ENCODE assay signal across 11 cellular contexts in the genomic region with DNA sequence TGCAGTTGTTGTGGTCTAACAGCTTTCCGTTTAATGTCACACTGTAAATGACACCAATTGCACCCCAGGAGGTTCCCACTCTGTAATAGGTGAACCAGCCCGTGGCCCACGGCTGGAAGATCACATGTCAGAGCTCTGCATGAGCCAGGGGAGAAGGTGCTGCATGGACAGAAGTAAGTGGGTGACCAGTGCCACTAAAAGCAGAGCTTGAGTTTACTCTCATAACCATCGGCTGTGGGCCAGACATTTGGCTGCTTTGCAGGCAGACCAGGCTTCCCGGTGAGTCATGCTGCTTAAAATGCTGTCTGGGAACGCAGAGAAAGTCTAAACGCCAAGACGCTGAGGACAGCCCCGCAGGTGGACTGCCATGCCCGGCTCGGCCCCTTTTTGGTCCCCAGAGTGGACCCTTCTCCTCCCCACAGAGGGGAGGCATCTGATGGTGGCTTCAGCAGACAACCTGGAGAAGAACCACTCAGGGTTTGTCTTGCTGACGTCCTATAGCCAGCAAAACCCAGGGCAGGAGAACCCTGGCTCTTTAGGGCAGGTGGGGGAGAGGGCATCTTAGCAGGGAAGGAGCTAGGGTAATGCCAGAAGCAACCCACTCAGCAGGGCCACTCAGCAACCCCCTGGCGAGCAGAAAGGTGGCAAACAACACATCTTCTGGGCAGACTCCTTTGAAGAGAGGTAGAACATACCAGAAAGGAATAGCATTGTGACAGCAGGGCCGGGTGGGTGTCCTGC. TPM values are rescaled to one million over a fixed set of nuclear protein-coding genes. Genes with fewer than 3 reads are reported as not detected.
DNase-seq lines count a peak whose midpoint lies in the region; ATAC-seq and TF ChIP-seq lines count a peak whose summit lies in the region.
"Had no signal": no experiment of that assay in that cellular context is flagged by ENCODE, and none has a peak within 500 bp of the region (broad histone marks: within the 10 kb centered on the region; RNA-seq: fewer than 3 reads in every experiment).

No MANE protein-coding gene starts in this region.

- H3K4me1 ChIP-seq in HEK293 (ENCODE audit: control insufficient read depth, insufficient read depth, low read length) (no peaks in the 10 kb centered on the region), smooth muscle cell (ENCODE audit: low read depth) (no peaks in the 10 kb centered on the region), spleen (peaks cover 14 to 53% (median 38%) of the 10 kb centered on the region in 6 donors)

- peaks cover 21 to 64% of the 10 kb centered on the region in 2 experiments; a peak in 2 of 3 replicates for H3K36me3 ChIP-seq in HEK293 (ENCODE audit: control insufficient read depth in 2 of 2, insufficient read depth in 1 of 2, low read length in 2 of 2)
- no peaks in the 10 kb centered on the region for H3K36me3 ChIP-seq in smooth muscle cell (ENCODE audit: low read depth)
- peaks cover 0 to 76% (median 55%) of the 10 kb centered on the region in 6 donors for H3K36me3 ChIP-seq in spleen

- DNase-seq in hepatic stellate cell (ENCODE audit: low spot score), result peak; percentile 80
- peak; percentile 9 for DNase-seq in smooth muscle cell (lab: John Stamatoyannopoulos, UW; ENCODE audit: unreplicated experiment)
- no peak for DNase-seq in spleen
- no peak for DNase-seq in activated CD8-positive, alpha-beta memory T cell treated with anti-CD3 and anti-CD28 coated beads, Interleukin-2, amount 10 ng/mL, durations not matched to agents 7 days and 5 days
- DNase-seq in HEK293T (ENCODE audit: extremely low spot score), result no peak
- DNase-seq: activated effector memory CD4-positive, alpha-beta T cell treated with Interleukin-2 at 50 U/mL for 16 hours; stimulated activated CD4-positive, alpha-beta T cell treated with anti-CD3 and anti-CD28 coated beads, Interleukin-2, amount 100 ng/mL, for 24 hours had no signal

- no peak overlapping the region for H2AFZ ChIP-seq in smooth muscle cell (ENCODE audit: low read depth)

- peak overlapping the region in 1 of 5 experiments; percentile 16 for H3K4me3 Mint-ChIP-seq in brain
- H3K4me3 Mint-ChIP-seq in activated CD8-positive, alpha-beta memory T cell treated with anti-CD3 and anti-CD28 coated beads, Interleukin-2, amount 10 ng/mL, durations not matched to agents 7 days and 5 days, result no peak overlapping the region

- peaks cover 1% of the 10 kb centered on the region for H3K27me3 Mint-ChIP-seq in brain
- H3K27me3 Mint-ChIP-seq in activated CD8-positive, alpha-beta memory T cell treated with anti-CD3 and anti-CD28 coated beads, Interleukin-2, amount 10 ng/mL, durations not matched to agents 7 days and 5 days, result no peaks in the 10 kb centered on the region

- no peak for ATAC-seq in GM21717 (IDR thresholded peaks at IDR 0.05; ENCODE audit: unreplicated experiment)
- no peak for ATAC-seq in activated CD8-positive, alpha-beta memory T cell treated with anti-CD3 and anti-CD28 coated beads, Interleukin-2, amount 10 ng/mL, durations not matched to agents 7 days and 5 days
- ATAC-seq: HepG2 had no signal

- H3K27me3 ChIP-seq in smooth muscle cell (ENCODE audit: low read depth), result no peaks in the 10 kb centered on the region
- no peaks in the 10 kb centered on the region for H3K27me3 ChIP-seq in spleen (replicated peaks in 1 of 7)

- peak overlapping the region in 3 of 5 experiments; percentile 34 to 66 (median 37) for H3K27ac Mint-ChIP-seq in brain
- no peak overlapping the region for H3K27ac Mint-ChIP-seq in activated CD8-positive, alpha-beta memory T cell treated with anti-CD3 and anti-CD28 coated beads, Interleukin-2, amount 10 ng/mL, durations not matched to agents 7 days and 5 days

- peaks cover 34% of the 10 kb centered on the region for H3K36me3 Mint-ChIP-seq in brain
- H3K36me3 Mint-ChIP-seq in activated CD8-positive, alpha-beta memory T cell treated with anti-CD3 and anti-CD28 coated beads, Interleukin-2, amount 10 ng/mL, durations not matched to agents 7 days and 5 days, result peaks cover 21% of the 10 kb centered on the region

- H3K4me2 ChIP-seq in smooth muscle cell, result peak overlapping the region; percentile 71

- CTCF ChIA-PET in HEK293 (lab: Yijun Ruan, JAX) (interaction anchor here (1.0 to 1.3 kb wide), 2 partner anchors 8 to 11 kb away, joined by 3 to 7 read pairs; no protein-coding TSS in a partner anchor), HEK293T (lab: Yijun Ruan, JAX) (no interaction called here)
- CTCF ChIA-PET in activated CD8-positive, alpha-beta memory T cell treated with anti-CD3 and anti-CD28 coated beads, Interleukin-2, amount 10 ng/mL, durations not matched to agents 7 days and 5 days (lab: Charles Lee), result no interaction called here

- H3K9ac ChIP-seq in smooth muscle cell (ENCODE audit: low read depth), result peak overlapping the region; percentile 59

- H3K4me1 Mint-ChIP-seq in brain, result peaks cover 39% of the 10 kb centered on the region
- peaks cover 24% of the 10 kb centered on the region for H3K4me1 Mint-ChIP-seq in activated CD8-positive, alpha-beta memory T cell treated with anti-CD3 and anti-CD28 coated beads, Interleukin-2, amount 10 ng/mL, durations not matched to agents 7 days and 5 days

- no peak for TF ChIP-seq POLR2A in spleen (IDR thresholded peaks at IDR 0.05)

- H3K27ac ChIP-seq in HEK293 (ENCODE audit: extremely low read depth, low read depth, low read length) (no peak overlapping the region), smooth muscle cell (ENCODE audit: low read depth) (peak overlapping the region; percentile 88), spleen (peak overlapping the region in 1 of 8 donors; percentile 0)

- POLR2A ChIA-PET in HEK293 (lab: Yijun Ruan, JAX) (interaction anchor here (4.0 kb wide), 1 partner anchor 10 kb away, joined by 40 read pairs; no protein-coding TSS in a partner anchor), HEK293T (lab: Yijun Ruan, JAX) (interaction anchor here (1.0 to 1.9 kb wide), 2 partner anchors 10 to 48 kb away, joined by 4 to 23 read pairs; no protein-coding TSS in a partner anchor)

- 30% methylated on average over 14 of the region's 14 CpGs for WGBS in smooth muscle cell (ENCODE audit: low lambda C conversion rate)
- WGBS in spleen, 5 donors, result 86 to 89% (median 88%) methylated on average over 13 to 14 of the region's 14 CpGs

- peaks cover 35% of the 10 kb centered on the region for H4K20me1 ChIP-seq in smooth muscle cell (ENCODE audit: low read depth)

- intact Hi-C loops in spleen (cut with DNase I; ENCODE audit: low total_unique reads), result no loop called here

- H3K9me3 ChIP-seq in HEK293 (ENCODE audit: control insufficient read depth, insufficient read depth, low read depth, low read length), result no peaks in the 10 kb centered on the region
- H3K9me3 ChIP-seq in smooth muscle cell (replicated peaks; ENCODE audit: low read depth), result no peaks in the 10 kb centered on the region
- H3K9me3 ChIP-seq in spleen, result no peaks in the 10 kb centered on the region

- no peaks in the 10 kb centered on the region for H3K9me3 Mint-ChIP-seq in brain
- no peaks in the 10 kb centered on the region for H3K9me3 Mint-ChIP-seq in activated CD8-positive, alpha-beta memory T cell treated with anti-CD3 and anti-CD28 coated beads, Interleukin-2, amount 10 ng/mL, durations not matched to agents 7 days and 5 days (ENCODE audit: low read depth)

- H3F3A ChIP-seq in smooth muscle cell (ENCODE audit: low read depth), result peaks cover 18% of the 10 kb centered on the region

- H3K79me2 ChIP-seq in smooth muscle cell (ENCODE audit: low read depth), result peaks cover 19% of the 10 kb centered on the region

- no peak for TF ChIP-seq CTCF in HEK293 (tag by site-specific recombination; IDR thresholded peaks at IDR 0.05)
- TF ChIP-seq CTCF in brain (conservative IDR thresholded peaks at IDR 0.05), result no peak
- no peak for TF ChIP-seq CTCF in smooth muscle cell (IDR thresholded peaks at IDR 0.05; ENCODE audit: borderline replicate concordance, insufficient read depth, poor library complexity, severe bottlenecking)
- TF ChIP-seq CTCF in spleen (IDR thresholded peaks at IDR 0.05 in 8 of 11, conservative IDR thresholded peaks at IDR 0.05 in 3 of 11), result no peak

- H3K4me3 ChIP-seq in HEK293 (ENCODE audit: low read depth, low read length) (no peak overlapping the region), smooth muscle cell (no peak overlapping the region), spleen (no peak overlapping the region)

TF ChIP-seq in HEK293, 187 proteins besides CTCF, POLR2A, EP300 and RAD21 (continues in another document):
- no peak; the same call in 1 of the 2 replicates for TF ChIP-seq SCRT2 (tag by site-specific recombination; IDR thresholded peaks at IDR 0.05)

TF ChIP-seq in HEK293T, 16 proteins besides CTCF, POLR2A, EP300 and RAD21:
- TF ChIP-seq HDGF (IDR thresholded peaks at IDR 0.05; ENCODE audit: borderline replicate concordance), result no peak

RNA-seq across cellular contexts. Expression of a gene that starts 7.3 kb away (rescaled TPM):
- 84.2 TPM for polyA plus RNA-seq in brain (ENCODE audit: insufficient read depth, low read depth, low replicate concordance)
- total RNA-seq in smooth muscle cell, result 41.0 and 41.3 TPM in 2 replicates
- 70.9 and 71.6 TPM in 2 replicates for polyA plus RNA-seq in smooth muscle cell
- 10 to 100 TPM; 39.0 to 93.0 (median 45.8) TPM for total RNA-seq in spleen
- 10 to 100 TPM; 20.7 to 36.2 (median 26.5) TPM for polyA plus RNA-seq in spleen
- total RNA-seq in activated CD8-positive, alpha-beta memory T cell treated with anti-CD3 and anti-CD28 coated beads, Interleukin-2, amount 10 ng/mL, durations not matched to agents 7 days and 5 days, result 10 to 100 TPM; 44.2 to 44.6 TPM

RNA-seq across cellular contexts. Expression of a gene that starts 15.6 kb away (rescaled TPM):
- 76.5 TPM for polyA plus RNA-seq in brain (ENCODE audit: insufficient read depth, low read depth, low replicate concordance)
- total RNA-seq in smooth muscle cell, result 292 and 362 TPM in 2 replicates
- 425 and 559 TPM in 2 replicates for polyA plus RNA-seq in smooth muscle cell
- 10 to 100 TPM; 40.0 to 53.4 (median 46.4) TPM for total RNA-seq in spleen
- 10 to 100 TPM; 11.6 to 19.7 (median 14.5) TPM for polyA plus RNA-seq in spleen
- total RNA-seq in activated CD8-positive, alpha-beta memory T cell treated with anti-CD3 and anti-CD28 coated beads, Interleukin-2, amount 10 ng/mL, durations not matched to agents 7 days and 5 days, result 10 to 100 TPM; 17.6 to 20.8 TPM

Comparison
In these comparisons a context has a peak if more than half of its experiments do, and no peak if none do; other contexts are left out.
1. DNase-seq: peak in hepatic stellate cell (single experiment) and smooth muscle cell (single experiment); none in spleen (single experiment), activated CD8-positive, alpha-beta memory T cell treated with anti-CD3 and anti-CD28 coated beads, Interleukin-2, amount 10 ng/mL, durations not matched to agents 7 days and 5 days (single experiment) and HEK293T (single experiment).